7 cellular contexts compared by ENCODE assay signal in genomic region chr16:85245307-85246172, GRCh38.
DNase-seq lines count a peak whose midpoint lies in the region; ATAC-seq and TF ChIP-seq lines count a peak whose summit lies in the region.

No MANE protein-coding gene starts in this region.

- DNase-seq in NCI-H128 (lab: John Stamatoyannopoulos, UW; ENCODE audit: unreplicated experiment) (peak; percentile 45), left kidney (ENCODE audit: low read depth, low spot score) (peak; percentile 91)
- peak; percentile 29 for DNase-seq in central memory CD4-positive, alpha-beta T cell
- peak; percentile 15 for DNase-seq in stimulated activated CD8-positive, alpha-beta memory T cell treated with anti-CD3 and anti-CD28 coated beads, Interleukin-12 subunit alpha, Interleukin-12 subunit beta, amount 100 ng/mL, for 1 hour (ENCODE audit: low read depth)

- no peak for ATAC-seq in GM21360 (IDR thresholded peaks at IDR 0.05; ENCODE audit: unreplicated experiment)

- no peak overlapping the region for H3K4me3 ChIP-seq in WI38 (ENCODE audit: low read depth, low read length)

- TF ChIP-seq CTCF in GM12872 (IDR thresholded peaks at IDR 0.05; ENCODE audit: insufficient read depth, low read depth, low read length) (peak; percentile 97), WI38 (IDR thresholded peaks at IDR 0.05; ENCODE audit: low read depth, low read length) (peak; percentile 92)

Comparison
In these comparisons a context has a peak if more than half of its experiments do, and no peak if none do; other contexts are left out.
1. DNase-seq: peak in every context shown above with its lines; median percentile 91 in left kidney; 45 in NCI-H128; 29 in central memory CD4-positive, alpha-beta T cell; 15 in stimulated activated CD8-positive, alpha-beta memory T cell treated with anti-CD3 and anti-CD28 coated beads, Interleukin-12 subunit alpha, Interleukin-12 subunit beta, amount 100 ng/mL, for 1 hour.